Comparison of ENCODE assay signal across 20 cellular contexts in genomic region chr17:16950488-16950887, GRCh38. TPM values are rescaled to one million over a fixed set of nuclear protein-coding genes. Genes with fewer than 3 reads are reported as not detected.
DNase-seq lines count a peak whose midpoint lies in the region; ATAC-seq and TF ChIP-seq lines count a peak whose summit lies in the region.
"Had no signal": no experiment of that assay in that cellular context is flagged by ENCODE, and none has a peak within 500 bp of the region (broad histone marks: within the 10 kb centered on the region; RNA-seq: fewer than 3 reads in every experiment).

No MANE protein-coding gene starts in this region.

- TF ChIP-seq POLR2A in GM19193 (IDR thresholded peaks at IDR 0.05; ENCODE audit: extremely low read depth, insufficient read depth, insufficient read length) = peak; percentile 22
- no peak for TF ChIP-seq POLR2A in stomach (IDR thresholded peaks at IDR 0.05)

- H3K27me3 ChIP-seq in endodermal cell (ENCODE audit: control insufficient read depth, insufficient read depth, low read length, poor library complexity, severe bottlenecking) (no peaks in the 10 kb centered on the region), stomach (peaks cover 0 to 36% (median 2%) of the 10 kb centered on the region in 3 donors)
- H3K27me3 ChIP-seq: BE2C, SJCRH30 had no signal

- H3K36me3 Mint-ChIP-seq in endodermal cell (ENCODE audit: low read depth) = peaks cover 1% of the 10 kb centered on the region

- peaks cover 4% of the 10 kb centered on the region for H3K27me3 Mint-ChIP-seq in endodermal cell (ENCODE audit: insufficient read depth)

- intact Hi-C loops in stomach (cut with DNase I; ENCODE audit: low total_unique reads) = no loop called here

- H3K9ac ChIP-seq in endodermal cell (ENCODE audit: extremely low read depth, low read length, poor library complexity, severe bottlenecking) = no peak overlapping the region

- no peak for TF ChIP-seq CTCF in endodermal cell (conservative IDR thresholded peaks at IDR 0.05)
- no peak for TF ChIP-seq CTCF in stomach (IDR thresholded peaks at IDR 0.05)

- H3K27ac ChIP-seq in endodermal cell (ENCODE audit: low read depth, low read length) (no peak overlapping the region), stomach (no peak overlapping the region)
- H3K27ac ChIP-seq: PC-9, SJCRH30 had no signal

- peaks cover 12% of the 10 kb centered on the region for H3K4me1 Mint-ChIP-seq in endodermal cell

- H3K4me1 ChIP-seq in endodermal cell (ENCODE audit: control insufficient read depth, insufficient read depth, low read length) = no peaks in the 10 kb centered on the region
- no peaks in the 10 kb centered on the region for H3K4me1 ChIP-seq in stomach
- H3K4me1 ChIP-seq: BE2C, Caco-2, SJCRH30 had no signal

- H3K36me3 ChIP-seq in endodermal cell (ENCODE audit: control insufficient read depth, insufficient read depth, low read length) (no peaks in the 10 kb centered on the region), stomach (no peaks in the 10 kb centered on the region)
- H3K36me3 ChIP-seq: BE2C, SJCRH30 had no signal

- H3K27ac Mint-ChIP-seq in endodermal cell = no peak overlapping the region
- H3K27ac Mint-ChIP-seq: CD4-positive, alpha-beta T cell had no signal

- peaks cover 20% of the 10 kb centered on the region for H3K9me3 Mint-ChIP-seq in endodermal cell

- peak; percentile 0 for DNase-seq in activated CD4-positive, alpha-beta T cell treated with anti-CD3 and anti-CD28 coated beads for 1 hour
- no peak for DNase-seq in activated CD4-positive, alpha-beta T cell treated with anti-CD3 and anti-CD28 coated beads for 4 hours
- DNase-seq in endodermal cell = peak; percentile 41
- peak; percentile 13 for DNase-seq in stomach
- no peak for DNase-seq in anterior cingulate cortex (lab: John Stamatoyannopoulos, UW)
- no peak for DNase-seq in middle frontal gyrus (ENCODE audit: extremely low spot score, low spot score)
- DNase-seq: 8988T; BE2C; Caco-2; CD4-positive, alpha-beta T cell; NCI-H1105; NCI-H1694; NCI-H2227 treated with DMSO at 0.1 percent for 48 hours; NCI-H510A treated with DMSO at 0.1 percent for 48 hours; PC-9; SJCRH30 had no signal

- 88 to 91% methylated on average over 5 of the region's 5 CpGs for WGBS in endodermal cell (ENCODE audit: insufficient coverage in 1 of 2, insufficient read length in 1 of 2), 2 experiments
- WGBS in stomach, 5 donors = 73 to 90% (median 77%) methylated on average over 4 to 5 of the region's 5 CpGs

- no peak overlapping the region for H3K4me3 Mint-ChIP-seq in endodermal cell
- H3K4me3 Mint-ChIP-seq: CD4-positive, alpha-beta T cell had no signal

- no peak overlapping the region for H3K4me3 ChIP-seq in endodermal cell (ENCODE audit: low read length)
- no peak overlapping the region for H3K4me3 ChIP-seq in stomach
- H3K4me3 ChIP-seq: PC-9, SJCRH30 had no signal

- no peak for TF ChIP-seq EP300 in stomach (IDR thresholded peaks at IDR 0.05)

- ATAC-seq in GM21515 (IDR thresholded peaks at IDR 0.05; ENCODE audit: unreplicated experiment) = no peak

- H3K9me3 ChIP-seq in endodermal cell (ENCODE audit: control insufficient read depth, low read length) (peaks cover 11% of the 10 kb centered on the region), stomach (peaks cover 4 to 22% (median 19%) of the 10 kb centered on the region in 4 donors)
- H3K9me3 ChIP-seq: BE2C had no signal

RNA-seq across cellular contexts. Expression of gene TNFRSF13B, which starts 21.4 kb away (rescaled TPM):
- total RNA-seq in endodermal cell (1 to 10 TPM in 1 of 2 donors, under 1 TPM in 1; 0.97 to 1.6 TPM), stomach (under 1 TPM in 1 of 5 donors, not detected in 4; 0.37 TPM)
- 0.21 TPM for polyA plus RNA-seq in endodermal cell (2013, experiment 1 of 2)
- 0.33 TPM for polyA plus RNA-seq in endodermal cell (2013, experiment 2 of 2)
- polyA plus RNA-seq in stomach = 1 to 10 TPM in 2 of 3 donors, under 1 TPM in 1; 0.25 to 1.8 (median 1.8) TPM
- total RNA-seq: Caco-2; CD4-positive, alpha-beta T cell; H4; PC-9; SJCRH30 had no signal
- polyA plus RNA-seq: AG04450 had no signal

Comparison
In these comparisons a context has a peak if more than half of its experiments do, and no peak if none do; other contexts are left out.
1. DNase-seq: peak in activated CD4-positive, alpha-beta T cell treated with anti-CD3 and anti-CD28 coated beads for 1 hour (single experiment), endodermal cell (single experiment) and stomach (single experiment); none in activated CD4-positive, alpha-beta T cell treated with anti-CD3 and anti-CD28 coated beads for 4 hours (0 of 2), anterior cingulate cortex (0 of 58) and middle frontal gyrus (single experiment).